In genomic region chr12:45991289-45992249, GRCh38 we compare ENCODE assay signal across 1 cellular context.
A peak's percentile ranks its signal among the peaks of the same experiment; 100 is the strongest.
TF ChIP-seq lines count a peak whose summit lies in the region.

No MANE protein-coding gene starts in this region.

TF ChIP-seq in HepG2, 621 proteins besides CTCF, POLR2A, EP300 and RAD21 (continued from another document and continues in another):
- TF ChIP-seq NFAT5 (CRISPR knock-in tag; IDR thresholded peaks at IDR 0.05) (peak; percentile 80; the same call in 1 of the 2 replicates), HIVEP1 (CRISPR knock-in tag; IDR thresholded peaks at IDR 0.05) (no peak), TSC22D2 (CRISPR knock-in tag; IDR thresholded peaks at IDR 0.05; ENCODE audit: borderline replicate concordance) (0 out of 2 replicates have a peak, but pooled peaks have one; percentile 31), MIER2 (CRISPR knock-in tag; IDR thresholded peaks at IDR 0.05) (peak; percentile 47; the same call in 1 of the 2 replicates), ZNF318 (CRISPR knock-in tag; IDR thresholded peaks at IDR 0.05) (peak; percentile 86; the same call in 1 of the 2 replicates), CBFB (CRISPR knock-in tag; IDR thresholded peaks at IDR 0.05) (peak; percentile 77), ETV5 (CRISPR knock-in tag; IDR thresholded peaks at IDR 0.05; ENCODE audit: borderline replicate concordance) (peak; percentile 60), GPN1 (CRISPR knock-in tag; IDR thresholded peaks at IDR 0.05; ENCODE audit: borderline replicate concordance) (no peak), ZNF782 (CRISPR knock-in tag; IDR thresholded peaks at IDR 0.05; ENCODE audit: borderline replicate concordance) (peak; percentile 86; the same call in 1 of the 2 replicates), PTBP1 (IDR thresholded peaks at IDR 0.05; ENCODE audit: low read depth, low read length, poor library complexity, severe bottlenecking) (no peak), STAT5B (CRISPR knock-in tag; IDR thresholded peaks at IDR 0.05) (no peak), HNF4G (IDR thresholded peaks at IDR 0.05; ENCODE audit: borderline replicate concordance, low read depth, low read length) (no peak), HNF4G (CRISPR knock-in tag; IDR thresholded peaks at IDR 0.05; ENCODE audit: borderline replicate concordance, low read depth) (no peak), THRA (CRISPR knock-in tag; IDR thresholded peaks at IDR 0.05; ENCODE audit: borderline replicate concordance) (peak; percentile 69), ZNF572 (CRISPR knock-in tag; IDR thresholded peaks at IDR 0.05) (no peak), DNMT3B (CRISPR knock-in tag; conservative IDR thresholded peaks at IDR 0.05) (peak; percentile 93), ZNF629 (CRISPR knock-in tag; conservative IDR thresholded peaks at IDR 0.05) (0 out of 2 replicates have a peak, but pooled peaks have one; percentile 25), USF2 (IDR thresholded peaks at IDR 0.05; ENCODE audit: low read depth, low read length) (no peak), USF2 (CRISPR knock-in tag; IDR thresholded peaks at IDR 0.05; ENCODE audit: borderline replicate concordance) (no peak), ZNF678 (CRISPR knock-in tag; IDR thresholded peaks at IDR 0.05) (0 out of 2 replicates have a peak, but pooled peaks have one; percentile 75), BRCA1 (CRISPR knock-in tag; IDR thresholded peaks at IDR 0.05) (peak; percentile 53; the same call in 1 of the 2 replicates), HDAC1 (CRISPR knock-in tag; IDR thresholded peaks at IDR 0.05) (peak; percentile 78), ZNF512 (CRISPR knock-in tag; IDR thresholded peaks at IDR 0.05) (no peak), ZNF564 (CRISPR knock-in tag; IDR thresholded peaks at IDR 0.05) (no peak), ZNF124 (CRISPR knock-in tag; IDR thresholded peaks at IDR 0.05) (peak; percentile 42; the same call in 1 of the 2 replicates), FOXK1 (CRISPR knock-in tag; IDR thresholded peaks at IDR 0.05; ENCODE audit: borderline replicate concordance, low read depth) (0 out of 2 replicates have a peak, but pooled peaks have one; percentile 50), ETV6 (CRISPR knock-in tag; conservative IDR thresholded peaks at IDR 0.05) (peak; percentile 72; the same call in 1 of the 2 replicates), GABPA (IDR thresholded peaks at IDR 0.05; ENCODE audit: low read depth, low read length) (no peak), GABPA (CRISPR knock-in tag; IDR thresholded peaks at IDR 0.05; ENCODE audit: low read depth) (peak; percentile 53; the same call in 1 of the 2 replicates), PCBP1 (IDR thresholded peaks at IDR 0.05; ENCODE audit: borderline replicate concordance, low read depth, low read length) (no peak), ZFP41 (CRISPR knock-in tag; IDR thresholded peaks at IDR 0.05; ENCODE audit: borderline replicate concordance) (no peak; the same call in 1 of the 2 replicates), ZNF674 (CRISPR knock-in tag; IDR thresholded peaks at IDR 0.05; ENCODE audit: low read depth) (no peak), ZFP36 (IDR thresholded peaks at IDR 0.05; ENCODE audit: borderline replicate concordance, low read depth, low read length, partially characterized antibody) (no peak), SNRNP70 (IDR thresholded peaks at IDR 0.05; ENCODE audit: low read depth, low read length) (no peak), ATF1 (CRISPR knock-in tag; IDR thresholded peaks at IDR 0.05) (no peak)
- TF ChIP-seq, protein P1, sequence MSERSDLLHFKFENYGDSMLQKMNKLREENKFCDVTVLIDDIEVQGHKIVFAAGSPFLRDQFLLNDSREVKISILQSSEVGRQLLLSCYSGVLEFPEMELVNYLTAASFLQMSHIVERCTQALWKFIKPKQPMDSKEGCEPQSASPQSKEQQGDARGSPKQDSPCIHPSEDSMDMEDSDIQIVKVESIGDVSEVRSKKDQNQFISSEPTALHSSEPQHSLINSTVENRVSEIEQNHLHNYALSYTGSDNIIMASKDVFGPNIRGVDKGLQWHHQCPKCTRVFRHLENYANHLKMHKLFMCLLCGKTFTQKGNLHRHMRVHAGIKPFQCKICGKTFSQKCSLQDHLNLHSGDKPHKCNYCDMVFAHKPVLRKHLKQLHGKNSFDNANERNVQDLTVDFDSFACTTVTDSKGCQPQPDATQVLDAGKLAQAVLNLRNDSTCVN (CRISPR knock-in tag; IDR thresholded peaks at IDR 0.05; ENCODE audit: borderline replicate concordance), result peak; percentile 89
